Comparison of ENCODE assay signal across 11 cellular contexts in the genomic region with DNA sequence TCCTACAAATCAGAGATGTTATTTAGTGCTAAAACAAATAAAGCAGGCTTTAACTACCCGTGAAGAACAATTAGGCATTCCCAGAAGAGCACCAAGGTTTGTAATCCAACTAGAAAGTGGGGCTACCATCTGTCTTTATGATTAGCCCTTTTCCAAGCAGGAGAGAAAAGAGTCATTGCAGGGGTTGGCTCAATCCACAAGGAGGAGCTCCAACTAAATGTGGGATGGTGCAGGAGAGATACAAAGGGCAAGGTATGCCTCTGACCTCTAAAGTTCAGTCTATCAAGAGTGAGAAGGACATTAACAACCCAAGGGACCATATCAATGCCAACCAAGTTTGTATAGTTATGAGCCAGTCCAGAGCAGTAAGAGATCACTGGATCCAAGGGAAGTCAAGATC.
A peak's percentile ranks its signal among the peaks of the same experiment; 100 is the strongest.
DNase-seq lines count a peak whose midpoint lies in the region; ATAC-seq and TF ChIP-seq lines count a peak whose summit lies in the region.
"Had no signal": no experiment of that assay in that cellular context is flagged by ENCODE, and none has a peak within 500 bp of the region (broad histone marks: within the 10 kb centered on the region; RNA-seq: fewer than 3 reads in every experiment).

No MANE protein-coding gene starts in this region.

- DNase-seq in GM12864 (ENCODE audit: low read depth): no peak
- DNase-seq in NCI-H524 treated with DMSO at 0.1 percent for 48 hours (lab: John Stamatoyannopoulos, UW): peak; percentile 66
- DNase-seq in epithelial cell of esophagus (ENCODE audit: low read depth): peak; percentile 28
- DNase-seq in retinal pigment epithelial cell (ENCODE audit: low read depth): no peak
- no peak for DNase-seq in naive thymus-derived CD4-positive, alpha-beta T cell
- no peak for DNase-seq in effector memory CD8-positive, alpha-beta T cell
- DNase-seq in NOMO-1 treated with dmso at 0.1 percent for 144 hours (lab: John Stamatoyannopoulos, UW; ENCODE audit: unreplicated experiment): no peak
- DNase-seq: heart right ventricle, NCI-H1436 treated with DMSO at 0.1 percent for 48 hours had no signal

- H3K36me3 Mint-ChIP-seq in naive thymus-derived CD4-positive, alpha-beta T cell: peaks cover 0 to 3% (median 0%) of the 10 kb centered on the region in 5 donors
- H3K36me3 Mint-ChIP-seq in effector memory CD8-positive, alpha-beta T cell (ENCODE audit: insufficient read depth): no peaks in the 10 kb centered on the region

- intact Hi-C loops in naive thymus-derived CD4-positive, alpha-beta T cell (cut with micrococcal nuclease): loop anchor here (1.0 kb wide), 1 partner anchor 331 kb away; no protein-coding TSS in a partner anchor

- no peaks in the 10 kb centered on the region for H3K4me1 ChIP-seq in naive thymus-derived CD4-positive, alpha-beta T cell (ENCODE audit: control insufficient read depth in 2 of 2, insufficient read depth in 2 of 2, low read length in 2 of 2)
- H3K4me1 ChIP-seq: HAP-1, heart right ventricle had no signal

- no peaks in the 10 kb centered on the region for H3K9me3 ChIP-seq in naive thymus-derived CD4-positive, alpha-beta T cell (ENCODE audit: control insufficient read depth in 2 of 3, low read length in 3 of 3)
- H3K9me3 ChIP-seq: HAP-1 had no signal

- CTCF ChIA-PET in naive thymus-derived CD4-positive, alpha-beta T cell (lab: Charles Lee): interaction anchor here (0.6 to 1.8 kb wide), 2 partner anchors 331 to 1917 kb away, joined by 3 to 8 read pairs; no protein-coding TSS in a partner anchor

- no peak overlapping the region for H3K27ac Mint-ChIP-seq in naive thymus-derived CD4-positive, alpha-beta T cell
- H3K27ac Mint-ChIP-seq in effector memory CD8-positive, alpha-beta T cell: no peak overlapping the region
- H3K27ac Mint-ChIP-seq: activated T-helper 2 cell treated with anti-CD3 and anti-CD28 coated beads, Interferon-gamma antibody, Interleukin-2, Interleukin-4, amounts not matched to agents 10 μg/mL and 5 μg/mL and 100 μg/mL, durations not matched to agents 14 hours and 24 hours and 36 hours had no signal

- H3K27ac ChIP-seq in naive thymus-derived CD4-positive, alpha-beta T cell (ENCODE audit: low read depth, low read length): no peak overlapping the region
- H3K27ac ChIP-seq: heart right ventricle had no signal

- no peak overlapping the region for H3K4me3 ChIP-seq in GM12864 (ENCODE audit: low read depth, low read length)
- H3K4me3 ChIP-seq in epithelial cell of esophagus (ENCODE audit: low read length): no peak overlapping the region
- H3K4me3 ChIP-seq in retinal pigment epithelial cell (ENCODE audit: low read length): no peak overlapping the region
- no peak overlapping the region for H3K4me3 ChIP-seq in naive thymus-derived CD4-positive, alpha-beta T cell (ENCODE audit: low read length)
- H3K4me3 ChIP-seq: HAP-1, heart right ventricle had no signal

- H3K4me1 Mint-ChIP-seq in naive thymus-derived CD4-positive, alpha-beta T cell: peaks cover 0 to 2% (median 0%) of the 10 kb centered on the region in 7 donors
- H3K4me1 Mint-ChIP-seq in effector memory CD8-positive, alpha-beta T cell (ENCODE audit: low read depth in 2 of 2): peaks cover 4 to 13% of the 10 kb centered on the region in 2 donors

- peak; percentile 24 for TF ChIP-seq CTCF in GM12864 (IDR thresholded peaks at IDR 0.05; ENCODE audit: low read depth, low read length, missing control alignments)
- peak; percentile 57 for TF ChIP-seq CTCF in epithelial cell of esophagus (IDR thresholded peaks at IDR 0.05; ENCODE audit: insufficient read depth, low read depth, low read length, missing control alignments)
- peak; percentile 53 for TF ChIP-seq CTCF in retinal pigment epithelial cell (conservative IDR thresholded peaks at IDR 0.05; ENCODE audit: low read depth, low read length)

- H3K36me3 ChIP-seq in naive thymus-derived CD4-positive, alpha-beta T cell (ENCODE audit: control insufficient read depth in 2 of 3, insufficient read depth in 3 of 3, low read length in 3 of 3): no peaks in the 10 kb centered on the region
- H3K36me3 ChIP-seq: HAP-1, heart right ventricle had no signal

- no peaks in the 10 kb centered on the region for H3K27me3 ChIP-seq in naive thymus-derived CD4-positive, alpha-beta T cell (ENCODE audit: control insufficient read depth in 2 of 2, insufficient read depth in 2 of 2, low read length in 2 of 2)

- POLR2A ChIA-PET in naive thymus-derived CD4-positive, alpha-beta T cell (lab: Charles Lee): no interaction called here

- peaks cover 0 to 2% (median 0%) of the 10 kb centered on the region in 11 donors for H3K9me3 Mint-ChIP-seq in naive thymus-derived CD4-positive, alpha-beta T cell
- no peaks in the 10 kb centered on the region for H3K9me3 Mint-ChIP-seq in effector memory CD8-positive, alpha-beta T cell
- H3K9me3 Mint-ChIP-seq: activated T-helper 2 cell treated with anti-CD3 and anti-CD28 coated beads, Interferon-gamma antibody, Interleukin-2, Interleukin-4, amounts not matched to agents 10 μg/mL and 5 μg/mL and 100 μg/mL, durations not matched to agents 14 hours and 24 hours and 36 hours had no signal

- no peak for ATAC-seq in naive thymus-derived CD4-positive, alpha-beta T cell
- no peak for ATAC-seq in effector memory CD8-positive, alpha-beta T cell (replicated peaks)
- ATAC-seq: heart right ventricle had no signal

- H3K4me3 Mint-ChIP-seq in naive thymus-derived CD4-positive, alpha-beta T cell: no peak overlapping the region
- no peak overlapping the region for H3K4me3 Mint-ChIP-seq in effector memory CD8-positive, alpha-beta T cell

- H3K27me3 Mint-ChIP-seq in naive thymus-derived CD4-positive, alpha-beta T cell: peaks cover 0 to 5% (median 4%) of the 10 kb centered on the region in 5 donors
- H3K27me3 Mint-ChIP-seq in effector memory CD8-positive, alpha-beta T cell: peaks cover 14 to 26% of the 10 kb centered on the region in 2 donors

Comparison
In these comparisons a context has a peak if more than half of its experiments do, and no peak if none do; other contexts are left out.
1. DNase-seq: peak in NCI-H524 treated with DMSO at 0.1 percent for 48 hours (single experiment) and epithelial cell of esophagus (single experiment); none in GM12864 (single experiment), retinal pigment epithelial cell (single experiment), naive thymus-derived CD4-positive, alpha-beta T cell (0 of 9), effector memory CD8-positive, alpha-beta T cell (0 of 3) and NOMO-1 treated with dmso at 0.1 percent for 144 hours (single experiment).
2. Peak in every context shown above with its lines, with median percentiles within 50 percentile points of each other: CTCF ChIP-seq.